In the genomic region with DNA sequence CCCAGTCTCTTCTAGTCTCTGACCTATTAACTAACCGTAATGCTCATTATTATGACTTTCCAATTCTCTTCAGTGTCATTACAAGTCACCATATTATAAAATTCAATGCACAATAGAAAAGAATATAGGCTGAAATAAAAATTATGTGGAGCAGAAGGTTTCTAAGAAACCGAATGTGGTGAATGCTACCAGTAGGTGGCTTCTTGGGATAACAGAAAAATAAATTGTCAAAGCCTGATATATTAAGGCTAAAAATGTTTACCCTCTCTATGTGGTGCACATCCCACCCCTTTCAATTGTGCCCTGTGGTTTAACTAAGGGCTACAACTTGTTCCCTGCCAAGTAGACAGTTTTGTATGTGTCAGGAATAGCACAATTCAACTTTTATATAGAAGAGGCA, we compare ENCODE assay signal across 16 cellular contexts.
DNase-seq lines count a peak whose midpoint lies in the region; ATAC-seq and TF ChIP-seq lines count a peak whose summit lies in the region.
"Had no signal": no experiment of that assay in that cellular context is flagged by ENCODE, and none has a peak within 500 bp of the region (broad histone marks: within the 10 kb centered on the region; RNA-seq: fewer than 3 reads in every experiment).

No MANE protein-coding gene starts in this region.

- ATAC-seq in GM18502 (IDR thresholded peaks at IDR 0.05; ENCODE audit: poor library complexity, unreplicated experiment) (no peak), GM19455 (IDR thresholded peaks at IDR 0.05; ENCODE audit: unreplicated experiment) (no peak)

- no peak overlapping the region for H3K4me3 Mint-ChIP-seq in glutamatergic neuron (ENCODE audit: unreplicated experiment)
- H3K4me3 Mint-ChIP-seq: activated naive CD4-positive, alpha-beta T cell treated with anti-CD3 and anti-CD28 coated beads, Interleukin-2, amount 50 U/mL, for 24 hours had no signal

- H3K4me1 Mint-ChIP-seq in glutamatergic neuron (ENCODE audit: low read depth, unreplicated experiment): no peaks in the 10 kb centered on the region
- H3K4me1 Mint-ChIP-seq: activated naive CD4-positive, alpha-beta T cell treated with anti-CD3 and anti-CD28 coated beads, Interleukin-2, amount 50 U/mL, for 24 hours had no signal

- DNase-seq in COR-L47 (lab: John Stamatoyannopoulos, UW) (peak; percentile 9), KBM-7 (peak; percentile 9), glutamatergic neuron (no peak), KG1 (lab: John Stamatoyannopoulos, UW) (no peak), glomerular visceral epithelial cell (ENCODE audit: extremely low spot score) (no peak)
- DNase-seq: AML-193; central memory CD4-positive, alpha-beta T cell; DMS153; hippocampal formation; NCI-H226; T-helper 1 cell had no signal

- no peaks in the 10 kb centered on the region for H3K9me3 Mint-ChIP-seq in glutamatergic neuron (ENCODE audit: unreplicated experiment)
- H3K9me3 Mint-ChIP-seq: activated naive CD4-positive, alpha-beta T cell treated with anti-CD3 and anti-CD28 coated beads, Interleukin-2, amount 50 U/mL, for 24 hours had no signal

- H3K27ac Mint-ChIP-seq in glutamatergic neuron (ENCODE audit: unreplicated experiment): no peak overlapping the region
- H3K27ac Mint-ChIP-seq: activated naive CD4-positive, alpha-beta T cell treated with anti-CD3 and anti-CD28 coated beads, Interleukin-2, amount 50 U/mL, for 24 hours had no signal

- no peaks in the 10 kb centered on the region for H3K36me3 Mint-ChIP-seq in glutamatergic neuron (ENCODE audit: unreplicated experiment)
- H3K36me3 Mint-ChIP-seq: activated naive CD4-positive, alpha-beta T cell treated with anti-CD3 and anti-CD28 coated beads, Interleukin-2, amount 50 U/mL, for 24 hours had no signal

- in situ Hi-C loops in KBM-7 (cut with MboI; ENCODE audit: low pct_unique_long_range_greater_than_20kb, low sequenced_read_pairs): no loop called here

- no peak overlapping the region for H3K27ac ChIP-seq in VCaP
- H3K27ac ChIP-seq: suprapubic skin had no signal

- peak; percentile 69 for TF ChIP-seq CTCF in VCaP (conservative IDR thresholded peaks at IDR 0.05)
- peak; percentile 58 for TF ChIP-seq CTCF in glutamatergic neuron (IDR thresholded peaks at IDR 0.05; ENCODE audit: partially characterized antibody, unreplicated experiment)

- H3K27me3 Mint-ChIP-seq in glutamatergic neuron (ENCODE audit: unreplicated experiment): no peaks in the 10 kb centered on the region
- H3K27me3 Mint-ChIP-seq: activated naive CD4-positive, alpha-beta T cell treated with anti-CD3 and anti-CD28 coated beads, Interleukin-2, amount 50 U/mL, for 24 hours had no signal

Comparison
In these comparisons a context has a peak if more than half of its experiments do, and no peak if none do; other contexts are left out.
1. DNase-seq: peak in COR-L47 (single experiment) and KBM-7 (single experiment); none in glutamatergic neuron (single experiment), KG1 (single experiment) and glomerular visceral epithelial cell (single experiment).